1 cellular context compared by ENCODE assay signal in the genomic region with DNA sequence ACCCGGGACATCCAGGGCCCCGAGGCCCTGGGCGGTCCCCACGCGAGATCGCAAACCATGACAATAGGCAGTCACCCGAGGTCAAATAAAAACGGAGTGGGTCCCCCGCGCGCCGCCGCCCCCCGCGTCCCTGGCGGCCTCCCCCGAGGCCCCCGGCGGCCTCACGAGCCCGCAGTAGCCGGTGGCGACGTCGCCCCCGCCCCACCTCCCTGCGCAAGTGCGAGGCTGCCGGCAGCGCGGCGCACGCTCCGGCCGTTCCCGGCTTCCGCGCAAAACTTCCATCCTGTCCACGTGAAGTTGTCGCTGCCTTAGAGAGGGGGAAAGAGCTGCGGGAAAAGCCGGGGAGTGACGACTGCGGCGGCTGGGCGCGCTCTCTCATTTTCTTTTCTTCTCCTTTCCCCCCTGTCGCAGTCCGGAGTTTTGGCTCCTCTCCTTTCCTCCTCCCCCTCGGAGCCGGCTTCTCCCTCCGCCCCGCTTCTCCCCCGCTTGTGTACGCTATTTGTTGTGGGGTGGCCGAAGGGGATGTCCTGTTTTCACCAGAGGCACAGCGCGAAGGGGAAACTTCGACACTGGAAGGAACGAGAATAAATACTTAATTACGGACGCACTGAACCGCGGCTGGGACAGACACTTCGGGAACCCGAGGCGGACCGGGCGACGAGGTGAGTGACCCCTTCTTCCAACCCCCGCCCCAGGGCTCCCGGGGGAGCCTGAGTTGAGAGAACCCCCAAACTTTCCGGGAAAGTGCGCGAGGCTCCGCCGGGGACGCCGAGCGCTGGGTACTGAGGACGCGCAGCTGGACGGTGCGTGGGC.
TF ChIP-seq lines count a peak whose summit lies in the region.

A gene with protein sequence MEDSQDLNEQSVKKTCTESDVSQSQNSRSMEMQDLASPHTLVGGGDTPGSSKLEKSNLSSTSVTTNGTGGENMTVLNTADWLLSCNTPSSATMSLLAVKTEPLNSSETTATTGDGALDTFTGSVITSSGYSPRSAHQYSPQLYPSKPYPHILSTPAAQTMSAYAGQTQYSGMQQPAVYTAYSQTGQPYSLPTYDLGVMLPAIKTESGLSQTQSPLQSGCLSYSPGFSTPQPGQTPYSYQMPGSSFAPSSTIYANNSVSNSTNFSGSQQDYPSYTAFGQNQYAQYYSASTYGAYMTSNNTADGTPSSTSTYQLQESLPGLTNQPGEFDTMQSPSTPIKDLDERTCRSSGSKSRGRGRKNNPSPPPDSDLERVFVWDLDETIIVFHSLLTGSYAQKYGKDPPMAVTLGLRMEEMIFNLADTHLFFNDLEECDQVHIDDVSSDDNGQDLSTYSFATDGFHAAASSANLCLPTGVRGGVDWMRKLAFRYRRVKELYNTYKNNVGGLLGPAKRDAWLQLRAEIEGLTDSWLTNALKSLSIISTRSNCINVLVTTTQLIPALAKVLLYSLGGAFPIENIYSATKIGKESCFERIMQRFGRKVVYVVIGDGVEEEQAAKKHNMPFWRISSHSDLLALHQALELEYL (plus strand): TSS at position 270 of the 813 bp plus-strand sequence. CDS start 33,424 bp downstream, outside the sequence.

TF ChIP-seq in IMR-90, 13 proteins besides CTCF, POLR2A, EP300 and RAD21:
- TF ChIP-seq MXI1 (IDR thresholded peaks at IDR 0.05; ENCODE audit: borderline replicate concordance, low read depth, low read length) (peak; percentile 61; the same call in 1 of the 2 replicates), BHLHE40 (IDR thresholded peaks at IDR 0.05; ENCODE audit: low read depth, low read length) (peak; percentile 55; the same call in 1 of the 2 replicates), NFE2L2 (IDR thresholded peaks at IDR 0.05; ENCODE audit: low read depth, low read length) (no peak)
